In genomic region chr6:73520688-73521350, GRCh38 we compare ENCODE assay signal across 1 cellular context.
TF ChIP-seq lines count a peak whose summit lies in the region.

EEF1A1 (minus strand) TSS chr6:73521032; CDS start chr6:73520026, 1,006 bp downstream.

TF ChIP-seq in HepG2, 621 proteins besides CTCF, POLR2A, EP300 and RAD21 (continued from another document and continues in another):
- TF ChIP-seq, protein P1, sequence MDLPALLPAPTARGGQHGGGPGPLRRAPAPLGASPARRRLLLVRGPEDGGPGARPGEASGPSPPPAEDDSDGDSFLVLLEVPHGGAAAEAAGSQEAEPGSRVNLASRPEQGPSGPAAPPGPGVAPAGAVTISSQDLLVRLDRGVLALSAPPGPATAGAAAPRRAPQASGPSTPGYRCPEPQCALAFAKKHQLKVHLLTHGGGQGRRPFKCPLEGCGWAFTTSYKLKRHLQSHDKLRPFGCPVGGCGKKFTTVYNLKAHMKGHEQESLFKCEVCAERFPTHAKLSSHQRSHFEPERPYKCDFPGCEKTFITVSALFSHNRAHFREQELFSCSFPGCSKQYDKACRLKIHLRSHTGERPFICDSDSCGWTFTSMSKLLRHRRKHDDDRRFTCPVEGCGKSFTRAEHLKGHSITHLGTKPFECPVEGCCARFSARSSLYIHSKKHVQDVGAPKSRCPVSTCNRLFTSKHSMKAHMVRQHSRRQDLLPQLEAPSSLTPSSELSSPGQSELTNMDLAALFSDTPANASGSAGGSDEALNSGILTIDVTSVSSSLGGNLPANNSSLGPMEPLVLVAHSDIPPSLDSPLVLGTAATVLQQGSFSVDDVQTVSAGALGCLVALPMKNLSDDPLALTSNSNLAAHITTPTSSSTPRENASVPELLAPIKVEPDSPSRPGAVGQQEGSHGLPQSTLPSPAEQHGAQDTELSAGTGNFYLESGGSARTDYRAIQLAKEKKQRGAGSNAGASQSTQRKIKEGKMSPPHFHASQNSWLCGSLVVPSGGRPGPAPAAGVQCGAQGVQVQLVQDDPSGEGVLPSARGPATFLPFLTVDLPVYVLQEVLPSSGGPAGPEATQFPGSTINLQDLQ (CRISPR knock-in tag; IDR thresholded peaks at IDR 0.05) = peak; percentile 71; the same call in 1 of the 2 replicates
- TF ChIP-seq HHEX (CRISPR knock-in tag; IDR thresholded peaks at IDR 0.05) = no peak
- no peak for TF ChIP-seq ADNP (CRISPR knock-in tag; IDR thresholded peaks at IDR 0.05)
- TF ChIP-seq, protein P2, sequence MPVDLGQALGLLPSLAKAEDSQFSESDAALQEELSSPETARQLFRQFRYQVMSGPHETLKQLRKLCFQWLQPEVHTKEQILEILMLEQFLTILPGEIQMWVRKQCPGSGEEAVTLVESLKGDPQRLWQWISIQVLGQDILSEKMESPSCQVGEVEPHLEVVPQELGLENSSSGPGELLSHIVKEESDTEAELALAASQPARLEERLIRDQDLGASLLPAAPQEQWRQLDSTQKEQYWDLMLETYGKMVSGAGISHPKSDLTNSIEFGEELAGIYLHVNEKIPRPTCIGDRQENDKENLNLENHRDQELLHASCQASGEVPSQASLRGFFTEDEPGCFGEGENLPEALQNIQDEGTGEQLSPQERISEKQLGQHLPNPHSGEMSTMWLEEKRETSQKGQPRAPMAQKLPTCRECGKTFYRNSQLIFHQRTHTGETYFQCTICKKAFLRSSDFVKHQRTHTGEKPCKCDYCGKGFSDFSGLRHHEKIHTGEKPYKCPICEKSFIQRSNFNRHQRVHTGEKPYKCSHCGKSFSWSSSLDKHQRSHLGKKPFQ (CRISPR knock-in tag; IDR thresholded peaks at IDR 0.05; ENCODE audit: insufficient replicate concordance) = peak; percentile 88
- TF ChIP-seq ZNF441 (CRISPR knock-in tag; IDR thresholded peaks at IDR 0.05; ENCODE audit: borderline replicate concordance) = peak; percentile 80
- TF ChIP-seq EEA1 (CRISPR knock-in tag; IDR thresholded peaks at IDR 0.05; ENCODE audit: borderline replicate concordance) = peak; percentile 54; the same call in 1 of the 2 replicates
- TF ChIP-seq ZNF143 (CRISPR knock-in tag; IDR thresholded peaks at IDR 0.05) = peak; percentile 89
- TF ChIP-seq ZNF513 (CRISPR knock-in tag; conservative IDR thresholded peaks at IDR 0.05) = 0 out of 2 replicates have a peak, but pooled peaks have one; percentile 65
- TF ChIP-seq ARHGAP35 (CRISPR knock-in tag; IDR thresholded peaks at IDR 0.05; ENCODE audit: borderline replicate concordance) = peak; percentile 29; the same call in 1 of the 2 replicates
- TF ChIP-seq POLR2AphosphoS2 (IDR thresholded peaks at IDR 0.05; ENCODE audit: low read depth, low read length) = peak; percentile 97
- TF ChIP-seq RFXAP (CRISPR knock-in tag; IDR thresholded peaks at IDR 0.05; ENCODE audit: borderline replicate concordance) = peak; percentile 25
- peak; percentile 87; the same call in 1 of the 2 replicates for TF ChIP-seq SMYD3 (CRISPR knock-in tag; IDR thresholded peaks at IDR 0.05)
- no peak for TF ChIP-seq ZSCAN25 (CRISPR knock-in tag; IDR thresholded peaks at IDR 0.05)
- TF ChIP-seq ZMAT5 (CRISPR knock-in tag; IDR thresholded peaks at IDR 0.05; ENCODE audit: borderline replicate concordance, low read depth) = peak; percentile 58; the same call in 1 of the 2 replicates
- TF ChIP-seq ZNF552 (CRISPR knock-in tag; IDR thresholded peaks at IDR 0.05; ENCODE audit: borderline replicate concordance) = no peak; the same call in 1 of the 2 replicates
- no peak for TF ChIP-seq ZNF34 (CRISPR knock-in tag; IDR thresholded peaks at IDR 0.05; ENCODE audit: borderline replicate concordance)
- 0 out of 2 replicates have a peak, but pooled peaks have one; percentile 21 for TF ChIP-seq HINFP (CRISPR knock-in tag; IDR thresholded peaks at IDR 0.05; ENCODE audit: low read depth)
- TF ChIP-seq ATRX (CRISPR knock-in tag; IDR thresholded peaks at IDR 0.05; ENCODE audit: borderline replicate concordance) = no peak
- TF ChIP-seq PRPF4 (IDR thresholded peaks at IDR 0.05; ENCODE audit: low read depth, low read length, poor library complexity, severe bottlenecking) = no peak
- 0 out of 2 replicates have a peak, but pooled peaks have one; percentile 1 for TF ChIP-seq POGK (CRISPR knock-in tag; conservative IDR thresholded peaks at IDR 0.05)
- peak; percentile 79; the same call in 1 of the 2 replicates for TF ChIP-seq SPEN (CRISPR knock-in tag; IDR thresholded peaks at IDR 0.05; ENCODE audit: low read depth)
- TF ChIP-seq ZMYM3 (CRISPR knock-in tag; IDR thresholded peaks at IDR 0.05) = no peak
- TF ChIP-seq, protein P3, sequence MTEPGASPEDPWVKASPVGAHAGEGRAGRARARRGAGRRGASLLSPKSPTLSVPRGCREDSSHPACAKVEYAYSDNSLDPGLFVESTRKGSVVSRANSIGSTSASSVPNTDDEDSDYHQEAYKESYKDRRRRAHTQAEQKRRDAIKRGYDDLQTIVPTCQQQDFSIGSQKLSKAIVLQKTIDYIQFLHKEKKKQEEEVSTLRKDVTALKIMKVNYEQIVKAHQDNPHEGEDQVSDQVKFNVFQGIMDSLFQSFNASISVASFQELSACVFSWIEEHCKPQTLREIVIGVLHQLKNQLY (CRISPR knock-in tag; IDR thresholded peaks at IDR 0.05) = peak; percentile 66; the same call in 1 of the 2 replicates
- TF ChIP-seq PATZ1 (CRISPR knock-in tag; IDR thresholded peaks at IDR 0.05) = peak; percentile 72
- no peak for TF ChIP-seq ZNF672 (CRISPR knock-in tag; IDR thresholded peaks at IDR 0.05)
- TF ChIP-seq ZNF883 (CRISPR knock-in tag; IDR thresholded peaks at IDR 0.05; ENCODE audit: not compliant biosample characterization) = peak; percentile 16
- TF ChIP-seq ZSCAN30 (CRISPR knock-in tag; IDR thresholded peaks at IDR 0.05) = no peak; the same call in 1 of the 2 replicates
- TF ChIP-seq ZNF225 (CRISPR knock-in tag; IDR thresholded peaks at IDR 0.05) = no peak
- peak; percentile 93 for TF ChIP-seq YEATS2 (CRISPR knock-in tag; IDR thresholded peaks at IDR 0.05; ENCODE audit: borderline replicate concordance)
- TF ChIP-seq, protein P4, sequence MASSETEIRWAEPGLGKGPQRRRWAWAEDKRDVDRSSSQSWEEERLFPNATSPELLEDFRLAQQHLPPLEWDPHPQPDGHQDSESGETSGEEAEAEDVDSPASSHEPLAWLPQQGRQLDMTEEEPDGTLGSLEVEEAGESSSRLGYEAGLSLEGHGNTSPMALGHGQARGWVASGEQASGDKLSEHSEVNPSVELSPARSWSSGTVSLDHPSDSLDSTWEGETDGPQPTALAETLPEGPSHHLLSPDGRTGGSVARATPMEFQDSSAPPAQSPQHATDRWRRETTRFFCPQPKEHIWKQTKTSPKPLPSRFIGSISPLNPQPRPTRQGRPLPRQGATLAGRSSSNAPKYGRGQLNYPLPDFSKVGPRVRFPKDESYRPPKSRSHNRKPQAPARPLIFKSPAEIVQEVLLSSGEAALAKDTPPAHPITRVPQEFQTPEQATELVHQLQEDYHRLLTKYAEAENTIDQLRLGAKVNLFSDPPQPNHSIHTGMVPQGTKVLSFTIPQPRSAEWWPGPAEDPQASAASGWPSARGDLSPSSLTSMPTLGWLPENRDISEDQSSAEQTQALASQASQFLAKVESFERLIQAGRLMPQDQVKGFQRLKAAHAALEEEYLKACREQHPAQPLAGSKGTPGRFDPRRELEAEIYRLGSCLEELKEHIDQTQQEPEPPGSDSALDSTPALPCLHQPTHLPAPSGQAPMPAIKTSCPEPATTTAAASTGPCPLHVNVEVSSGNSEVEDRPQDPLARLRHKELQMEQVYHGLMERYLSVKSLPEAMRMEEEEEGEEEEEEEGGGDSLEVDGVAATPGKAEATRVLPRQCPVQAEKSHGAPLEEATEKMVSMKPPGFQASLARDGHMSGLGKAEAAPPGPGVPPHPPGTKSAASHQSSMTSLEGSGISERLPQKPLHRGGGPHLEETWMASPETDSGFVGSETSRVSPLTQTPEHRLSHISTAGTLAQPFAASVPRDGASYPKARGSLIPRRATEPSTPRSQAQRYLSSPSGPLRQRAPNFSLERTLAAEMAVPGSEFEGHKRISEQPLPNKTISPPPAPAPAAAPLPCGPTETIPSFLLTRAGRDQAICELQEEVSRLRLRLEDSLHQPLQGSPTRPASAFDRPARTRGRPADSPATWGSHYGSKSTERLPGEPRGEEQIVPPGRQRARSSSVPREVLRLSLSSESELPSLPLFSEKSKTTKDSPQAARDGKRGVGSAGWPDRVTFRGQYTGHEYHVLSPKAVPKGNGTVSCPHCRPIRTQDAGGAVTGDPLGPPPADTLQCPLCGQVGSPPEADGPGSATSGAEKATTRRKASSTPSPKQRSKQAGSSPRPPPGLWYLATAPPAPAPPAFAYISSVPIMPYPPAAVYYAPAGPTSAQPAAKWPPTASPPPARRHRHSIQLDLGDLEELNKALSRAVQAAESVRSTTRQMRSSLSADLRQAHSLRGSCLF (CRISPR knock-in tag; IDR thresholded peaks at IDR 0.05; ENCODE audit: borderline replicate concordance) = peak; percentile 95
- no peak for TF ChIP-seq ZNF777 (CRISPR knock-in tag; IDR thresholded peaks at IDR 0.05)
- TF ChIP-seq ATF7-NPFF (CRISPR knock-in tag; IDR thresholded peaks at IDR 0.05; ENCODE audit: low read depth) = peak; percentile 16; the same call in 1 of the 2 replicates
- TF ChIP-seq, protein P5, sequence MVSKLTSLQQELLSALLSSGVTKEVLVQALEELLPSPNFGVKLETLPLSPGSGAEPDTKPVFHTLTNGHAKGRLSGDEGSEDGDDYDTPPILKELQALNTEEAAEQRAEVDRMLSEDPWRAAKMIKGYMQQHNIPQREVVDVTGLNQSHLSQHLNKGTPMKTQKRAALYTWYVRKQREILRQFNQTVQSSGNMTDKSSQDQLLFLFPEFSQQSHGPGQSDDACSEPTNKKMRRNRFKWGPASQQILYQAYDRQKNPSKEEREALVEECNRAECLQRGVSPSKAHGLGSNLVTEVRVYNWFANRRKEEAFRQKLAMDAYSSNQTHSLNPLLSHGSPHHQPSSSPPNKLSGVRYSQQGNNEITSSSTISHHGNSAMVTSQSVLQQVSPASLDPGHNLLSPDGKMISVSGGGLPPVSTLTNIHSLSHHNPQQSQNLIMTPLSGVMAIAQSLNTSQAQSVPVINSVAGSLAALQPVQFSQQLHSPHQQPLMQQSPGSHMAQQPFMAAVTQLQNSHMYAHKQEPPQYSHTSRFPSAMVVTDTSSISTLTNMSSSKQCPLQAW (CRISPR knock-in tag; IDR thresholded peaks at IDR 0.05) = peak; percentile 93
- peak; percentile 19; the same call in 1 of the 2 replicates for TF ChIP-seq FOXJ3 (CRISPR knock-in tag; IDR thresholded peaks at IDR 0.05; ENCODE audit: borderline replicate concordance)
- TF ChIP-seq NR2F6 (IDR thresholded peaks at IDR 0.05) = 0 out of 2 replicates have a peak, but pooled peaks have one; percentile 19
- TF ChIP-seq NR2F6 (CRISPR knock-in tag; IDR thresholded peaks at IDR 0.05) = peak; percentile 41; the same call in 1 of the 2 replicates
- no peak for TF ChIP-seq ZNF569 (CRISPR knock-in tag; IDR thresholded peaks at IDR 0.05; ENCODE audit: borderline replicate concordance)
